ENCODE assay signal across 16 cellular contexts in genomic region chr15:65964792-65965433, GRCh38.
DNase-seq lines count a peak whose midpoint lies in the region; ATAC-seq and TF ChIP-seq lines count a peak whose summit lies in the region.
"Had no signal": no experiment of that assay in that cellular context is flagged by ENCODE, and none has a peak within 500 bp of the region (broad histone marks: within the 10 kb centered on the region; RNA-seq: fewer than 3 reads in every experiment).

No MANE protein-coding gene starts in this region.

- H3K36me3 ChIP-seq in BLaER1 (no peaks in the 10 kb centered on the region), GM23338 (ENCODE audit: insufficient read depth) (no peaks in the 10 kb centered on the region), neuronal stem cell (replicated peaks in 1 of 2; ENCODE audit: control insufficient read depth in 2 of 2, insufficient read depth in 2 of 2, low read length in 2 of 2) (no peaks in the 10 kb centered on the region)
- H3K36me3 ChIP-seq: HAP-1 had no signal

- no peak overlapping the region for H3K4me3 ChIP-seq in BLaER1
- H3K4me3 ChIP-seq in GM23338 = no peak overlapping the region
- H3K4me3 ChIP-seq in neuronal stem cell (ENCODE audit: low read length in 2 of 2) = peak overlapping the region in 1 of 2 donors; percentile 30
- H3K4me3 ChIP-seq: GM12878, HAP-1 had no signal

- no peaks in the 10 kb centered on the region for H3K79me2 ChIP-seq in GM23338 (replicated peaks; ENCODE audit: insufficient read depth)

- H3K27ac ChIP-seq in BLaER1 (peak overlapping the region; percentile 25), GM23338 (ENCODE audit: low read depth) (no peak overlapping the region), neuronal stem cell (replicated peaks; ENCODE audit: low read length) (no peak overlapping the region)
- H3K27ac ChIP-seq: C4-2B, HL-60 had no signal

- no peak overlapping the region for H2BK120ac ChIP-seq in neuronal stem cell (ENCODE audit: low read depth, low read length)

- no peaks in the 10 kb centered on the region for H3K9me2 ChIP-seq in GM23338 (ENCODE audit: insufficient read depth)

- H3K4me2 ChIP-seq in BLaER1 = peak overlapping the region; percentile 79
- H3K4me2 ChIP-seq in GM23338 = no peak overlapping the region
- H3K4me2 ChIP-seq in neuronal stem cell (ENCODE audit: insufficient read depth, low read length, poor library complexity, severe bottlenecking) = no peak overlapping the region

- peak overlapping the region; percentile 46 for H3K23ac ChIP-seq in neuronal stem cell (ENCODE audit: low read depth, low read length, poor library complexity)

- H3K36me3 Mint-ChIP-seq in GM23338 (ENCODE audit: low read depth) = no peaks in the 10 kb centered on the region

- TF ChIP-seq CTCF in GM23338 (conservative IDR thresholded peaks at IDR 0.05; ENCODE audit: low read depth in 2 of 2) = no peak

- no peak overlapping the region for H2BK12ac ChIP-seq in neuronal stem cell (ENCODE audit: low read length)

- peak; percentile 36 for ATAC-seq in GM23338
- ATAC-seq in esophagus mucosa = peak; percentile 33
- ATAC-seq: GM12878 had no signal

- peak overlapping the region; percentile 72 for H3K18ac ChIP-seq in neuronal stem cell (ENCODE audit: low read length)

- H3K27me3 ChIP-seq in BLaER1 (no peaks in the 10 kb centered on the region), GM23338 (ENCODE audit: insufficient read depth) (no peaks in the 10 kb centered on the region), neuronal stem cell (ENCODE audit: control insufficient read depth in 3 of 3, insufficient read depth in 3 of 3, low read depth in 1 of 3, low read length in 3 of 3) (peaks cover 0 to 34% (median 0%) of the 10 kb centered on the region in 3 experiments)

- H3K79me1 ChIP-seq in neuronal stem cell (ENCODE audit: low read depth, low read length) = no peaks in the 10 kb centered on the region

- H3K9ac ChIP-seq in BLaER1 (no peak overlapping the region; the same call in 1 of the 2 replicates), neuronal stem cell (ENCODE audit: low read depth, low read length, poor library complexity) (no peak overlapping the region)

- H4K20me1 ChIP-seq in BLaER1 = no peaks in the 10 kb centered on the region
- no peaks in the 10 kb centered on the region for H4K20me1 ChIP-seq in GM23338 (replicated peaks; ENCODE audit: insufficient read depth)

- no CpG with 5 or more reads among the region's 14 CpGs for WGBS in neuronal stem cell (ENCODE audit: extremely low coverage in 2 of 2, insufficient read length in 2 of 2, insufficient replicate concordance in 1 of 2), 2 donors

- no peak overlapping the region for H2AFZ ChIP-seq in GM23338
- H2AFZ ChIP-seq in neuronal stem cell (ENCODE audit: low read length) = no peak overlapping the region

- no peaks in the 10 kb centered on the region for H3F3A ChIP-seq in GM23338 (replicated peaks; ENCODE audit: low read depth)

- in situ Hi-C loops in G401 (cut with HindIII; ENCODE audit: low sequenced_read_pairs) = no loop called here

- H2BK15ac ChIP-seq in neuronal stem cell (ENCODE audit: low read length) = no peak overlapping the region

- no peak overlapping the region for H3K14ac ChIP-seq in neuronal stem cell (ENCODE audit: low read length)

- no peak overlapping the region for H3K4me3 Mint-ChIP-seq in GM23338
- H3K4me3 Mint-ChIP-seq: B cell; CD4-positive, alpha-beta T cell had no signal

- no peak overlapping the region for H4K91ac ChIP-seq in neuronal stem cell (ENCODE audit: low read depth, low read length, poor library complexity)

- H3K27me3 Mint-ChIP-seq in GM23338 (ENCODE audit: insufficient read depth, low read depth, poor library complexity) = peaks cover 6% of the 10 kb centered on the region

- H3K4ac ChIP-seq in neuronal stem cell (ENCODE audit: low read length) = no peak overlapping the region

- no peak overlapping the region for H3K27ac Mint-ChIP-seq in GM23338
- H3K27ac Mint-ChIP-seq: B cell; CD4-positive, alpha-beta T cell had no signal

- H2AK5ac ChIP-seq in neuronal stem cell (ENCODE audit: low read depth, low read length) = peak overlapping the region; percentile 74

- no peak overlapping the region for H4K8ac ChIP-seq in neuronal stem cell (ENCODE audit: low read depth, low read length)

- H3K9me3 ChIP-seq in BLaER1 (no peaks in the 10 kb centered on the region), neuronal stem cell (replicated peaks in 1 of 2; ENCODE audit: control insufficient read depth in 2 of 2, insufficient read depth in 1 of 2, low read depth in 1 of 2, low read length in 2 of 2) (no peaks in the 10 kb centered on the region)
- H3K9me3 ChIP-seq: Caco-2, HAP-1 had no signal

- no peaks in the 10 kb centered on the region for H3K9me3 Mint-ChIP-seq in GM23338
- H3K9me3 Mint-ChIP-seq: CD4-positive, alpha-beta T cell had no signal

- DNase-seq in GM23338 (ENCODE audit: low spot score) (no peak), neuronal stem cell (ENCODE audit: low spot score) (no peak), G401 (ENCODE audit: low spot score) (no peak), mesenteric fat pad (ENCODE audit: low spot score) (no peak)
- DNase-seq: Caco-2; CD4-positive, alpha-beta T cell; DMS79 treated with DMSO at 0.1 percent for 48 hours; IMR-90; KBM-7 had no signal

- peaks cover 21% of the 10 kb centered on the region for H3K4me1 ChIP-seq in BLaER1
- H3K4me1 ChIP-seq in GM23338 (ENCODE audit: insufficient read depth) = no peaks in the 10 kb centered on the region
- peaks cover 0 to 3% of the 10 kb centered on the region in 2 donors for H3K4me1 ChIP-seq in neuronal stem cell (ENCODE audit: control insufficient read depth in 2 of 2, insufficient read depth in 1 of 2, low read depth in 1 of 2, low read length in 2 of 2)
- H3K4me1 ChIP-seq: Caco-2, HAP-1 had no signal

- peaks cover 10% of the 10 kb centered on the region for H3K4me1 Mint-ChIP-seq in GM23338
- H3K4me1 Mint-ChIP-seq: B cell had no signal

- H2BK5ac ChIP-seq in neuronal stem cell (ENCODE audit: low read length) = no peak overlapping the region

TF ChIP-seq in GM23338, 12 proteins besides CTCF, POLR2A, EP300 and RAD21:
- TF ChIP-seq ETS1 (IDR thresholded peaks at IDR 0.05) (no peak), ZNF114 (CRISPR knock-in tag; IDR thresholded peaks at IDR 0.05) (no peak), REST (IDR thresholded peaks at IDR 0.05; ENCODE audit: unreplicated experiment) (no peak), POLR2AphosphoS5 (IDR thresholded peaks at IDR 0.05; ENCODE audit: low read depth) (no peak), CREB1 (CRISPR knock-in tag; IDR thresholded peaks at IDR 0.05; ENCODE audit: low read depth) (no peak), STAT1 (IDR thresholded peaks at IDR 0.05; ENCODE audit: unreplicated experiment) (no peak), ZNF331 (CRISPR knock-in tag; IDR thresholded peaks at IDR 0.05; ENCODE audit: low read depth) (no peak)
